ENCODE assay signal across 12 cellular contexts in the genomic region with DNA sequence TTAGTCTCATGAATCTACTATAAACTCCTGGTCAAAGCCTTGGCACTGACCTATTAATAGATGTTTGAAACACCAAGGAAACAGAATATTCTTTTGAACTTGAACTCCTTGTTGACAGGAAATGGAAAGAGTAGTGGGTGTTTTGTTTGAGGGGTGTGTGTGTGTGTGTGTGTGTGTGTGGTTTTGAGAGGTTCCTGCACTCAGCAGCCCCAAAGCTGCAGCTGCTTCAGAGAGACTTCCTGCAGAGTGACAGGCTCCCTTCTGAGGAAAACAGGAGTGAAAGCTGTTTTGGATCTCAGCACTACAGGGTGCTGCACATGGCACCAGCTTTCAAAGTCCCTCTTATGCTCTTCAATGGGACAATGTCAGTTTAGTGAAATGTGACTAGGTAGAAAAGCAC.
DNase-seq lines count a peak whose midpoint lies in the region.
"Had no signal": no experiment of that assay in that cellular context is flagged by ENCODE, and none has a peak within 500 bp of the region (broad histone marks: within the 10 kb centered on the region; RNA-seq: fewer than 3 reads in every experiment).

No MANE protein-coding gene starts in this region.

- DNase-seq in DMS153 (lab: John Stamatoyannopoulos, UW) = peak; percentile 16
- no peak for DNase-seq in DMS153 treated with DMSO at 0.1 percent for 48 hours (lab: John Stamatoyannopoulos, UW; ENCODE audit: unreplicated experiment)
- DNase-seq in stimulated activated naive CD4-positive, alpha-beta T cell (lab: John Stamatoyannopoulos, UW) = peak in 5 of 6 experiments; percentile 18 to 77 (median 52)
- no peak for DNase-seq in stimulated activated naive CD4-positive, alpha-beta T cell treated with Interleukin-2 at 50 U/mL for 16 hours (lab: John Stamatoyannopoulos, UW)
- DNase-seq in central memory CD4-positive, alpha-beta T cell = peak; percentile 11
- DNase-seq in effector CD4-positive, alpha-beta T cell = no peak
- no peak for DNase-seq in HCEC 1CT
- no peak for DNase-seq in SK-N-DZ (ENCODE audit: low spot score)
- DNase-seq: naive B cell, NCI-H1105 treated with DMSO at 0.1 percent for 48 hours, NCI-H226, tibial artery had no signal

Comparison
In these comparisons a context has a peak if more than half of its experiments do, and no peak if none do; other contexts are left out.
1. DNase-seq: peak in DMS153 (single experiment), stimulated activated naive CD4-positive, alpha-beta T cell (5 of 6) and central memory CD4-positive, alpha-beta T cell (single experiment); none in DMS153 treated with DMSO at 0.1 percent for 48 hours (single experiment), stimulated activated naive CD4-positive, alpha-beta T cell treated with Interleukin-2 at 50 U/mL for 16 hours (single experiment), effector CD4-positive, alpha-beta T cell (single experiment), HCEC 1CT (single experiment) and SK-N-DZ (single experiment).